Comparison of ENCODE assay signal across 8 cellular contexts in the genomic region with DNA sequence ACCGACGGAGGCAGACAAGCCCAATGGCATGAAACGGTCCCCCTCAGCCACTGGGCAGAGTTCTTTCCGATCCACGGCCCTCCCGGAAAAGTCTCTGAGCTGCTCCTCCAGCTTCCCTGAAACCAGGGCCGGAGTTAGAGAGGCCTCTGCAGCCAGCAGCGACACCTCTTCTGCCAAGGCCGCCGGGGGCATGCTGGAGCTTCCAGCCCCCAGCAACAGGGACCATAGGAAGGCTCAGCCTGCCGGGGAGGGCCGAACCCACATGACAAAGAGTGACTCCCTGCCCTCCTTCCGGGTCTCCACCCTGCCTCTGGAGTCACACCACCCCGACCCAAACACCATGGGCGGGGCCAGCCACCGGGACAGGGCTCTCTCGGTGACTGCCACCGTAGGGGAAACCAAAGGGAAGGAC. TPM values are rescaled to one million over a fixed set of nuclear protein-coding genes. Genes with fewer than 3 reads are reported as not detected.
DNase-seq lines count a peak whose midpoint lies in the region; ATAC-seq, FAIRE-seq and TF ChIP-seq lines count a peak whose summit lies in the region.

No MANE protein-coding gene starts in this region.

- peak overlapping the region; percentile 81 for H3K4ac ChIP-seq in mesendoderm (ENCODE audit: low read depth, low read length)

- intact Hi-C loops in MCF 10A (cut with micrococcal nuclease): loop anchor here (1.0 to 2.0 kb wide), 2 partner anchors 43 to 1106 kb away; no protein-coding TSS in a partner anchor

- FAIRE-seq in GM12892 (lab: Jason Lieb, UNC): peak; percentile 36

- H3K4me1 ChIP-seq in mesendoderm (ENCODE audit: control insufficient read depth, low read depth, low read length): peaks cover 2% of the 10 kb centered on the region

- no peaks in the 10 kb centered on the region for H3K79me1 ChIP-seq in mesendoderm (ENCODE audit: low read length)

- H3K4me1 Mint-ChIP-seq in T-helper 1 cell treated with Interleukin-12 subunit alpha and Interleukin-12 subunit beta and Interleukin-4 antibody, amounts not matched to agents 30 μg/mL and 1 μg/mL, for 36 hours (ENCODE audit: low read depth): peaks cover 47% of the 10 kb centered on the region
- peaks cover 2% of the 10 kb centered on the region for H3K4me1 Mint-ChIP-seq in MCF 10A (ENCODE audit: insufficient read depth, unreplicated experiment)

- H2BK120ac ChIP-seq in mesendoderm (ENCODE audit: low read depth, low read length): no peak overlapping the region

- peak; percentile 37 for ATAC-seq in HG02938 (IDR thresholded peaks at IDR 0.05; ENCODE audit: unreplicated experiment)

- no peak overlapping the region for H3K23ac ChIP-seq in mesendoderm (ENCODE audit: low read length)

- POLR2A ChIA-PET in MCF 10A (lab: Yijun Ruan, JAX): interaction anchor here (0.5 to 4.4 kb wide), 7 partner anchors 37 to 1060 kb away, joined by 3 to 45 read pairs (median 4); no protein-coding TSS in a partner anchor

- no peaks in the 10 kb centered on the region for H3K79me2 ChIP-seq in mesendoderm (ENCODE audit: control insufficient read depth, insufficient read depth, low read length)

- H2AK5ac ChIP-seq in mesendoderm (ENCODE audit: low read length): no peak overlapping the region

- H3K27me3 Mint-ChIP-seq in T-helper 1 cell treated with Interleukin-12 subunit alpha and Interleukin-12 subunit beta and Interleukin-4 antibody, amounts not matched to agents 30 μg/mL and 1 μg/mL, for 36 hours (ENCODE audit: low read depth): no peaks in the 10 kb centered on the region
- no peaks in the 10 kb centered on the region for H3K27me3 Mint-ChIP-seq in MCF 10A (ENCODE audit: insufficient read depth, unreplicated experiment)

- peak overlapping the region; percentile 63 for H3K18ac ChIP-seq in mesendoderm (ENCODE audit: low read length)

- H4K5ac ChIP-seq in mesendoderm (ENCODE audit: low read length): peak overlapping the region; percentile 65

- CTCF ChIA-PET in MCF 10A (lab: Yijun Ruan, JAX): interaction anchor here (0.5 to 11.3 kb wide), 20 partner anchors 9 to 1727 kb away, joined by 3 to 220 read pairs (median 4); no protein-coding TSS in a partner anchor

- no TSS peak for BruUV-seq in MCF 10A (replicated peaks; lab: Mats Ljungman, UMichigan)

- H4K8ac ChIP-seq in mesendoderm (ENCODE audit: low read depth, low read length): peak overlapping the region; percentile 97

- peak overlapping the region; percentile 35 for H3K4me2 ChIP-seq in mesendoderm (ENCODE audit: low read length)

- H3K27ac Mint-ChIP-seq in T-helper 1 cell treated with Interleukin-12 subunit alpha and Interleukin-12 subunit beta and Interleukin-4 antibody, amounts not matched to agents 30 μg/mL and 1 μg/mL, for 36 hours: peak overlapping the region; percentile 100
- peak overlapping the region; percentile 75 for H3K27ac Mint-ChIP-seq in MCF 10A (ENCODE audit: low read depth, unreplicated experiment)

- H3K56ac ChIP-seq in mesendoderm (ENCODE audit: low read length): peak overlapping the region; percentile 91

- DNase-seq in GM12892 (ENCODE audit: insufficient read length) (peak; percentile 56), MCF 10A (ENCODE audit: unreplicated experiment) (no peak), mesendoderm (peak; percentile 91), COLO829 (ENCODE audit: low spot score) (no peak), WERI-Rb-1 (no peak)
- DNase-seq in stimulated activated CD8-positive, alpha-beta memory T cell treated with anti-CD3 and anti-CD28 coated beads, Interleukin-7, amount 100 ng/mL, for 24 hours (ENCODE audit: low read depth): peak; percentile 47

- WGBS in mesendoderm (ENCODE audit: extremely low coverage, insufficient coverage, low lambda C conversion rate): no CpG with 5 or more reads among the region's 18 CpGs

- peak overlapping the region; percentile 65 for H2BK5ac ChIP-seq in mesendoderm (ENCODE audit: low read length)

- H3K9ac ChIP-seq in mesendoderm (ENCODE audit: low read length): peak overlapping the region; percentile 79

- H3K36me3 Mint-ChIP-seq in T-helper 1 cell treated with Interleukin-12 subunit alpha and Interleukin-12 subunit beta and Interleukin-4 antibody, amounts not matched to agents 30 μg/mL and 1 μg/mL, for 36 hours (ENCODE audit: low read depth): peaks cover 61% of the 10 kb centered on the region
- peaks cover 50% of the 10 kb centered on the region for H3K36me3 Mint-ChIP-seq in MCF 10A (ENCODE audit: insufficient read depth, unreplicated experiment)

- no peaks in the 10 kb centered on the region for H3K9me3 ChIP-seq in WERI-Rb-1 (ENCODE audit: severe bottlenecking)

- no peak overlapping the region for H2BK15ac ChIP-seq in mesendoderm (replicated peaks; ENCODE audit: low read depth)

- no peak for TF ChIP-seq POLR2A in GM12892 (IDR thresholded peaks at IDR 0.05; ENCODE audit: low read depth, low read length)

- no peaks in the 10 kb centered on the region for H3K36me3 ChIP-seq in mesendoderm (ENCODE audit: control insufficient read depth, insufficient read depth, low read length)
- no peaks in the 10 kb centered on the region for H3K36me3 ChIP-seq in WERI-Rb-1

- H3K27ac ChIP-seq in mesendoderm (ENCODE audit: low read depth, low read length) (peak overlapping the region; percentile 75), WERI-Rb-1 (no peak overlapping the region)

- H3K27me3 ChIP-seq in mesendoderm (ENCODE audit: insufficient read depth, low read length, poor library complexity): no peaks in the 10 kb centered on the region
- H3K27me3 ChIP-seq in WERI-Rb-1 (ENCODE audit: insufficient read depth, low read depth, severe bottlenecking): no peaks in the 10 kb centered on the region

- TF ChIP-seq CTCF in MCF 10A (IDR thresholded peaks at IDR 0.05; ENCODE audit: unreplicated experiment): no peak
- no peak for TF ChIP-seq CTCF in WERI-Rb-1 (IDR thresholded peaks at IDR 0.05; ENCODE audit: low read depth, low read length)

- H3K9me3 Mint-ChIP-seq in T-helper 1 cell treated with Interleukin-12 subunit alpha and Interleukin-12 subunit beta and Interleukin-4 antibody, amounts not matched to agents 30 μg/mL and 1 μg/mL, for 36 hours: no peaks in the 10 kb centered on the region
- H3K9me3 Mint-ChIP-seq in MCF 10A (ENCODE audit: unreplicated experiment): no peaks in the 10 kb centered on the region

- H3K4me3 ChIP-seq in mesendoderm (ENCODE audit: low read length) (no peak overlapping the region), WERI-Rb-1 (ENCODE audit: low read depth, low read length) (no peak overlapping the region)

- peak overlapping the region; percentile 89 for H3K4me3 Mint-ChIP-seq in T-helper 1 cell treated with Interleukin-12 subunit alpha and Interleukin-12 subunit beta and Interleukin-4 antibody, amounts not matched to agents 30 μg/mL and 1 μg/mL, for 36 hours
- no peak overlapping the region for H3K4me3 Mint-ChIP-seq in MCF 10A (ENCODE audit: unreplicated experiment)

RNA-seq across cellular contexts. Expression of gene CD180, which starts 30.1 kb away (rescaled TPM):
- polyA plus RNA-seq in GM12892 (2012; ENCODE audit: missing spikeins): 2.0 TPM
- total RNA-seq in MCF 10A (2022): 0.07 TPM in 1 of 2 replicates, not detected in the other
- not detected for polyA plus RNA-seq in mesendoderm (2013, experiment 1 of 2)
- polyA plus RNA-seq in mesendoderm (2013, experiment 2 of 2): not detected

Comparison
In these comparisons a context has a peak if more than half of its experiments do, and no peak if none do; other contexts are left out.
1. DNase-seq: peak in GM12892 (single experiment), mesendoderm (single experiment) and stimulated activated CD8-positive, alpha-beta memory T cell treated with anti-CD3 and anti-CD28 coated beads, Interleukin-7, amount 100 ng/mL, for 24 hours (single experiment); none in MCF 10A (single experiment), COLO829 (single experiment) and WERI-Rb-1 (single experiment).